ENCODE assay signal across 27 cellular contexts in genomic region chr4:171876636-171877035, GRCh38.
"Had no signal": no experiment of that assay in that cellular context is flagged by ENCODE, and none has a peak within 500 bp of the region (broad histone marks: within the 10 kb centered on the region; RNA-seq: fewer than 3 reads in every experiment).

No MANE protein-coding gene starts in this region.

- ATAC-seq: gastrocnemius medialis; left lobe of liver; naive thymus-derived CD4-positive, alpha-beta T cell; sciatic nerve; stimulated activated naive CD8-positive, alpha-beta T cell treated with anti-CD3 and anti-CD28 coated beads, Interleukin-15, amount 100 ng/mL, for 72 hours; upper lobe of right lung had no signal

- H3K27me3 Mint-ChIP-seq: naive thymus-derived CD4-positive, alpha-beta T cell; stimulated activated naive CD8-positive, alpha-beta T cell treated with anti-CD3 and anti-CD28 coated beads, Interleukin-15, amount 100 ng/mL, for 72 hours had no signal

- H3K27ac Mint-ChIP-seq: mesothelial cell of epicardium; naive thymus-derived CD4-positive, alpha-beta T cell; nephron; stimulated activated naive CD8-positive, alpha-beta T cell treated with anti-CD3 and anti-CD28 coated beads, Interleukin-15, amount 100 ng/mL, for 72 hours had no signal

- FAIRE-seq: kidney had no signal

- H3K36me3 Mint-ChIP-seq: mesothelial cell of epicardium; naive thymus-derived CD4-positive, alpha-beta T cell had no signal

- DNase-seq: cortex of kidney; dorsolateral prefrontal cortex; effector CD4-positive, alpha-beta T cell; gastrocnemius medialis; head of caudate nucleus; kidney; mesenchymal stem cell; naive thymus-derived CD4-positive, alpha-beta T cell; nucleus accumbens; stimulated activated CD4-positive, alpha-beta T cell treated with anti-CD3 and anti-CD28 coated beads, Interleukin-12 subunit alpha, Interleukin-12 subunit beta, amount 100 ng/mL, for 4 hours; stimulated activated CD4-positive, alpha-beta T cell treated with anti-CD3 and anti-CD28 coated beads, Interleukin-1b, Interleukin-23, amount 100 ng/mL, for 48 hours; stimulated activated CD4-positive, alpha-beta T cell treated with anti-CD3 and anti-CD28 coated beads, Interleukin-4, amount 100 ng/mL, for 1 hour; stimulated activated CD8-positive, alpha-beta memory T cell treated with anti-CD3 and anti-CD28 coated beads, Interleukin-4, amount 100 ng/mL, for 48 hours; stimulated activated naive CD4-positive, alpha-beta T cell; stimulated activated naive CD8-positive, alpha-beta T cell treated with anti-CD3 and anti-CD28 coated beads, Interleukin-15, amount 100 ng/mL, for 72 hours; transverse colon; upper lobe of right lung; uterus had no signal

- H3K4me3 ChIP-seq: dorsolateral prefrontal cortex, gastrocnemius medialis, lung, prostate gland, right atrium auricular region, smooth muscle cell, suprapubic skin, transverse colon, upper lobe of right lung, uterus had no signal

- H3K4me3 Mint-ChIP-seq: mesothelial cell of epicardium; naive thymus-derived CD4-positive, alpha-beta T cell; nephron; stimulated activated naive CD8-positive, alpha-beta T cell treated with anti-CD3 and anti-CD28 coated beads, Interleukin-15, amount 100 ng/mL, for 72 hours had no signal

- H3K4me1 Mint-ChIP-seq: naive thymus-derived CD4-positive, alpha-beta T cell; nephron; stimulated activated naive CD8-positive, alpha-beta T cell treated with anti-CD3 and anti-CD28 coated beads, Interleukin-15, amount 100 ng/mL, for 72 hours had no signal

- H3K9me3 ChIP-seq: gastrocnemius medialis, prostate gland, right atrium auricular region, suprapubic skin, transverse colon, upper lobe of right lung, uterus had no signal

- H3K9me3 Mint-ChIP-seq: mesothelial cell of epicardium, nephron had no signal

- H3K27me3 ChIP-seq: dorsolateral prefrontal cortex, gastrocnemius medialis, right atrium auricular region, suprapubic skin, transverse colon, upper lobe of right lung, uterus had no signal

- H3K36me3 ChIP-seq: gastrocnemius medialis, prostate gland, right atrium auricular region, suprapubic skin, transverse colon, upper lobe of right lung, uterus had no signal

- H3K4me1 ChIP-seq: gastrocnemius medialis, prostate gland, right atrium auricular region, suprapubic skin, transverse colon, upper lobe of right lung, uterus had no signal
